Comparison of ENCODE assay signal across 19 cellular contexts in the genomic region with DNA sequence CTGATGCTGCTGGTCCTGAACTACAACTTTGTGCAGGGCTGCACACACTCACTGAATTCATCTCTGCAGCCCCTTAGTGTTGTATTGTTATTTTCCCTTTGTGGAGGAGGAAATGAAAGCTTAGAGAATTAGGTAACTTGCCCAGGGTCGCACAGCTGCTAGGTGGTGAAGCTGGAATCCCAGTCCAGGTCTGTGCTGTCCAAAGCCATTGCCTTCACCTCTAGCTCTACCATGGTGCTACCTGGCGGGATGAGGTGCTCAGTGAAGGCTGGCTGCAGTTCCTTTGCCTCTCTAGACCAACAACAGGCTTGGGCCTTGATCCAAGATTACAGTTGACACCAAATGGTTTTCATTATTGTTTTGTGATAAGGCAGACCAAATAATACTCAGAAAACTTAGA.
A peak's percentile ranks its signal among the peaks of the same experiment; 100 is the strongest.
DNase-seq lines count a peak whose midpoint lies in the region; FAIRE-seq and TF ChIP-seq lines count a peak whose summit lies in the region.
"Had no signal": no experiment of that assay in that cellular context is flagged by ENCODE, and none has a peak within 500 bp of the region (broad histone marks: within the 10 kb centered on the region; RNA-seq: fewer than 3 reads in every experiment).

No MANE protein-coding gene starts in this region.

- POLR2A ChIA-PET in activated CD4-positive, alpha-beta T cell treated with anti-CD3 and anti-CD28 coated beads, Interleukin-2, amount 10 ng/mL, durations not matched to agents 7 days and 5 days (lab: Charles Lee): no interaction called here

- no peaks in the 10 kb centered on the region for H3K4me1 Mint-ChIP-seq in activated CD4-positive, alpha-beta T cell treated with anti-CD3 and anti-CD28 coated beads, Interleukin-2, amount 10 ng/mL, durations not matched to agents 7 days and 5 days

- peaks cover 16% of the 10 kb centered on the region for H3K27me3 Mint-ChIP-seq in activated CD4-positive, alpha-beta T cell treated with anti-CD3 and anti-CD28 coated beads, Interleukin-2, amount 10 ng/mL, durations not matched to agents 7 days and 5 days

- no peaks in the 10 kb centered on the region for H3K9me3 Mint-ChIP-seq in activated CD4-positive, alpha-beta T cell treated with anti-CD3 and anti-CD28 coated beads, Interleukin-2, amount 10 ng/mL, durations not matched to agents 7 days and 5 days

- peak overlapping the region; percentile 70 for H3K27ac ChIP-seq in vagina
- H3K27ac ChIP-seq: Peyer's patch had no signal

- peaks cover 1% of the 10 kb centered on the region for H3K27me3 ChIP-seq in bronchial epithelial cell (ENCODE audit: control insufficient read depth, insufficient read depth, low read length)
- H3K27me3 ChIP-seq in vagina: no peaks in the 10 kb centered on the region
- H3K27me3 ChIP-seq: Peyer's patch had no signal

- peak; percentile 0 for DNase-seq in activated CD4-positive, alpha-beta T cell treated with anti-CD3 and anti-CD28 coated beads, Interleukin-2, amount 10 ng/mL, durations not matched to agents 7 days and 5 days
- DNase-seq in activated CD4-positive, alpha-beta T cell treated with anti-CD3 and anti-CD28 coated beads, Interleukin-2, amount 50 U/mL, for 48 hours: no peak
- DNase-seq in bronchial epithelial cell (ENCODE audit: low read depth): no peak
- DNase-seq in mucosa of gallbladder (ENCODE audit: low spot score): peak; percentile 4
- peak in 1 of 2 donors; percentile 49 for DNase-seq in vagina (ENCODE audit: extremely low spot score in 2 of 2)
- no peak for DNase-seq in NCI-H2196 treated with DMSO at 0.1 percent for 48 hours (lab: John Stamatoyannopoulos, UW; ENCODE audit: unreplicated experiment)
- no peak for DNase-seq in NCI-H748 (lab: John Stamatoyannopoulos, UW; ENCODE audit: unreplicated experiment)
- no peak for DNase-seq in NCI-H187 treated with DMSO at 0.1 percent for 48 hours (lab: John Stamatoyannopoulos, UW)
- DNase-seq: NCI-H1417 treated with DMSO at 0.1 percent for 48 hours, NCI-H2081, NCI-H226, NCI-H526, SHP77 had no signal

- TF ChIP-seq CTCF in bronchial epithelial cell (IDR thresholded peaks at IDR 0.05; ENCODE audit: insufficient read depth, low read length, severe bottlenecking) (no peak), vagina (IDR thresholded peaks at IDR 0.05) (no peak)

- TF ChIP-seq POLR2A in vagina (IDR thresholded peaks at IDR 0.05): no peak

- CTCF ChIA-PET in activated CD4-positive, alpha-beta T cell treated with anti-CD3 and anti-CD28 coated beads, Interleukin-2, amount 10 ng/mL, durations not matched to agents 7 days and 5 days (lab: Charles Lee): interaction anchor here (1.1 to 1.7 kb wide), 2 partner anchors 18 to 21 kb away, joined by 3 to 6 read pairs; no protein-coding TSS in a partner anchor

- H3K4me3 Mint-ChIP-seq in activated CD4-positive, alpha-beta T cell treated with anti-CD3 and anti-CD28 coated beads, Interleukin-2, amount 10 ng/mL, durations not matched to agents 7 days and 5 days: no peak overlapping the region

- no peaks in the 10 kb centered on the region for H3K9me3 ChIP-seq in vagina
- H3K9me3 ChIP-seq: A549, Caco-2, HAP-1, Peyer's patch had no signal

- intact Hi-C loops in vagina (cut with DNase I): no loop called here

- H3K36me3 Mint-ChIP-seq in activated CD4-positive, alpha-beta T cell treated with anti-CD3 and anti-CD28 coated beads, Interleukin-2, amount 10 ng/mL, durations not matched to agents 7 days and 5 days (ENCODE audit: low read depth): no peaks in the 10 kb centered on the region

- H3K4me1 ChIP-seq in vagina: peaks cover 55% of the 10 kb centered on the region
- H3K4me1 ChIP-seq: Caco-2, HAP-1 had no signal

- no peak overlapping the region for H3K27ac Mint-ChIP-seq in activated CD4-positive, alpha-beta T cell treated with anti-CD3 and anti-CD28 coated beads, Interleukin-2, amount 10 ng/mL, durations not matched to agents 7 days and 5 days

- H3K4me3 ChIP-seq in bronchial epithelial cell (ENCODE audit: low read depth, low read length): no peak overlapping the region
- H3K4me3 ChIP-seq in vagina: no peak overlapping the region
- H3K4me3 ChIP-seq: A549, HAP-1, Peyer's patch had no signal

- peak; percentile 89 for FAIRE-seq in bronchial epithelial cell (lab: Jason Lieb, UNC)
- FAIRE-seq: A549, GM18507, HepG2 had no signal

- no peaks in the 10 kb centered on the region for H3K36me3 ChIP-seq in bronchial epithelial cell (ENCODE audit: control insufficient read depth, insufficient read depth, low read length)
- H3K36me3 ChIP-seq in vagina: no peaks in the 10 kb centered on the region
- H3K36me3 ChIP-seq: HAP-1, Peyer's patch had no signal

Comparison
In these comparisons a context has a peak if more than half of its experiments do, and no peak if none do; other contexts are left out.
1. DNase-seq: peak in activated CD4-positive, alpha-beta T cell treated with anti-CD3 and anti-CD28 coated beads, Interleukin-2, amount 10 ng/mL, durations not matched to agents 7 days and 5 days (single experiment) and mucosa of gallbladder (single experiment); none in activated CD4-positive, alpha-beta T cell treated with anti-CD3 and anti-CD28 coated beads, Interleukin-2, amount 50 U/mL, for 48 hours (0 of 2), bronchial epithelial cell (single experiment), NCI-H2196 treated with DMSO at 0.1 percent for 48 hours (single experiment), NCI-H748 (single experiment) and NCI-H187 treated with DMSO at 0.1 percent for 48 hours (single experiment).